In genomic region chr5:132808866-132809265, GRCh38 we compare ENCODE assay signal across 31 cellular contexts. TPM values are rescaled to one million over a fixed set of nuclear protein-coding genes. Genes with fewer than 3 reads are reported as not detected.
DNase-seq lines count a peak whose midpoint lies in the region; ATAC-seq, FAIRE-seq and TF ChIP-seq lines count a peak whose summit lies in the region.
"Had no signal": no experiment of that assay in that cellular context is flagged by ENCODE, and none has a peak within 500 bp of the region (broad histone marks: within the 10 kb centered on the region; RNA-seq: fewer than 3 reads in every experiment).

No MANE protein-coding gene starts in this region.

- no peak overlapping the region for H3K4me3 ChIP-seq in BE2C (ENCODE audit: low read depth, low read length)
- no peak overlapping the region for H3K4me3 ChIP-seq in CD8-positive, alpha-beta memory T cell (ENCODE audit: low read length)
- H3K4me3 ChIP-seq: SJCRH30 had no signal

- TF ChIP-seq POLR2A in H54 (IDR thresholded peaks at IDR 0.05; ENCODE audit: low read depth, low read length): no peak

- H3K27ac ChIP-seq in VCaP (peak overlapping the region; percentile 81), substantia nigra (ENCODE audit: low read depth, low read length, poor library complexity, severe bottlenecking) (peak overlapping the region; percentile 68)
- H3K27ac ChIP-seq in CD8-positive, alpha-beta memory T cell (ENCODE audit: low read depth, low read length): no peak overlapping the region
- H3K27ac ChIP-seq: SJCRH30 had no signal

- H3K4me1 Mint-ChIP-seq in activated CD8-positive, alpha-beta T cell treated with anti-CD3 and anti-CD28 coated beads for 36 hours (ENCODE audit: low read depth): peaks cover 7% of the 10 kb centered on the region
- peaks cover 7 to 11% (median 11%) of the 10 kb centered on the region in 3 donors for H3K4me1 Mint-ChIP-seq in CD8-positive, alpha-beta memory T cell

- POLR2A ChIA-PET in activated CD8-positive, alpha-beta T cell treated with anti-CD3 and anti-CD28 coated beads for 36 hours (lab: Charles Lee): interaction anchor here (0.7 kb wide), 1 partner anchor 8 kb away, joined by 3 read pairs; no protein-coding TSS in a partner anchor
- POLR2A ChIA-PET in CD8-positive, alpha-beta memory T cell (lab: Charles Lee): no interaction called here

- FAIRE-seq in H54 (lab: Jason Lieb, UNC): no peak
- FAIRE-seq: A204.1, GM12892 had no signal

- H3K4me1 ChIP-seq in BE2C: peaks cover 16% of the 10 kb centered on the region
- H3K4me1 ChIP-seq in CD8-positive, alpha-beta memory T cell (ENCODE audit: insufficient read depth, low read length): peaks cover 7% of the 10 kb centered on the region
- H3K4me1 ChIP-seq: SJCRH30 had no signal

- H3K27ac Mint-ChIP-seq in activated CD8-positive, alpha-beta T cell treated with anti-CD3 and anti-CD28 coated beads for 36 hours: no peak overlapping the region
- no peak overlapping the region for H3K27ac Mint-ChIP-seq in CD8-positive, alpha-beta memory T cell
- H3K27ac Mint-ChIP-seq: CD4-positive, alpha-beta memory T cell had no signal

- ATAC-seq in activated CD8-positive, alpha-beta T cell treated with anti-CD3 and anti-CD28 coated beads for 36 hours: no peak
- ATAC-seq: PC-3, Right ventricle myocardium inferior had no signal

- peaks cover 63% of the 10 kb centered on the region for H3K27me3 Mint-ChIP-seq in activated CD8-positive, alpha-beta T cell treated with anti-CD3 and anti-CD28 coated beads for 36 hours
- peaks cover 50 to 63% of the 10 kb centered on the region in 2 donors for H3K27me3 Mint-ChIP-seq in CD8-positive, alpha-beta memory T cell

- intact Hi-C loops in activated CD8-positive, alpha-beta T cell treated with anti-CD3 and anti-CD28 coated beads for 36 hours (cut with micrococcal nuclease): no loop called here

- H3K9me3 Mint-ChIP-seq in activated CD8-positive, alpha-beta T cell treated with anti-CD3 and anti-CD28 coated beads for 36 hours: no peaks in the 10 kb centered on the region
- no peaks in the 10 kb centered on the region for H3K9me3 Mint-ChIP-seq in CD8-positive, alpha-beta memory T cell

- H3K36me3 ChIP-seq in BE2C: no peaks in the 10 kb centered on the region
- H3K36me3 ChIP-seq in CD8-positive, alpha-beta memory T cell (ENCODE audit: insufficient read depth, low read length): no peaks in the 10 kb centered on the region
- H3K36me3 ChIP-seq: SJCRH30 had no signal

- no peaks in the 10 kb centered on the region for H3K36me3 Mint-ChIP-seq in activated CD8-positive, alpha-beta T cell treated with anti-CD3 and anti-CD28 coated beads for 36 hours (ENCODE audit: low read depth)
- H3K36me3 Mint-ChIP-seq in CD8-positive, alpha-beta memory T cell: peaks cover 0 to 1% (median 0%) of the 10 kb centered on the region in 3 donors
- H3K36me3 Mint-ChIP-seq: CD4-positive, alpha-beta memory T cell had no signal

- TF ChIP-seq CTCF in BE2C (IDR thresholded peaks at IDR 0.05; ENCODE audit: low read depth, low read length): no peak
- TF ChIP-seq CTCF in VCaP (conservative IDR thresholded peaks at IDR 0.05): no peak
- no peak for TF ChIP-seq CTCF in activated CD8-positive, alpha-beta T cell treated with anti-CD3 and anti-CD28 coated beads for 36 hours (IDR thresholded peaks at IDR 0.05)

- peaks cover 2% of the 10 kb centered on the region; the same call in 1 of the 2 replicates for H3K9me3 ChIP-seq in BE2C
- H3K9me3 ChIP-seq in CD8-positive, alpha-beta memory T cell (ENCODE audit: low read length): no peaks in the 10 kb centered on the region
- H3K9me3 ChIP-seq: Caco-2, SJCRH30 had no signal

- peak; percentile 69 for DNase-seq in BE2C
- peak; percentile 60 for DNase-seq in mesenteric fat pad (ENCODE audit: low spot score)
- DNase-seq in substantia nigra (lab: John Stamatoyannopoulos, UW): no peak
- no peak for DNase-seq in activated CD8-positive, alpha-beta T cell treated with anti-CD3 and anti-CD28 coated beads for 36 hours
- no peak for DNase-seq in CD8-positive, alpha-beta memory T cell
- DNase-seq in DMS 273 treated with DMSO at 0.1 percent for 48 hours (lab: John Stamatoyannopoulos, UW): no peak
- no peak for DNase-seq in H54 (ENCODE audit: insufficient read length, low spot score)
- DNase-seq: C1 segment of cervical spinal cord; Caco-2; CD4-positive, alpha-beta memory T cell; DMS79 treated with DMSO at 0.1 percent for 48 hours; GOT3; HCEC 1CT; KBM-7; MV-4-11; NCI-H1105; NCI-H1436 treated with DMSO at 0.1 percent for 48 hours; NCI-H187 treated with DMSO at 0.1 percent for 48 hours; NCI-H524; NCI-H774; PC-3; SJCRH30 had no signal

- CTCF ChIA-PET in activated CD8-positive, alpha-beta T cell treated with anti-CD3 and anti-CD28 coated beads for 36 hours (lab: Charles Lee): interaction anchor here (1.1 to 5.3 kb wide), 6 partner anchors 11 to 299 kb away, joined by 3 to 51 read pairs (median 3); partner anchors contain the start of gene SHROOM1
- CTCF ChIA-PET in CD8-positive, alpha-beta memory T cell (lab: Charles Lee): interaction anchor here (1.1 to 3.0 kb wide), 3 partner anchors 11 to 282 kb away, joined by 3 to 12 read pairs (median 6); partner anchors contain the start of gene SHROOM1

- no peak overlapping the region for H3K4me3 Mint-ChIP-seq in activated CD8-positive, alpha-beta T cell treated with anti-CD3 and anti-CD28 coated beads for 36 hours
- H3K4me3 Mint-ChIP-seq in CD8-positive, alpha-beta memory T cell: no peak overlapping the region
- H3K4me3 Mint-ChIP-seq: CD4-positive, alpha-beta memory T cell had no signal

- H3K27me3 ChIP-seq in BE2C: no peaks in the 10 kb centered on the region
- H3K27me3 ChIP-seq in CD8-positive, alpha-beta memory T cell (ENCODE audit: insufficient read depth, low read length, poor library complexity, severe bottlenecking): peaks cover 22% of the 10 kb centered on the region

RNA-seq across cellular contexts. Expression of gene SOWAHA, which starts 4.2 kb away (rescaled TPM):
- not detected for polyA plus RNA-seq in BE2C (2012; ENCODE audit: insufficient read depth, insufficient read length, low read depth)
- not detected for total RNA-seq in mesenteric fat pad
- total RNA-seq in activated CD8-positive, alpha-beta T cell treated with anti-CD3 and anti-CD28 coated beads for 36 hours: not detected
- total RNA-seq in CD8-positive, alpha-beta memory T cell: under 1 TPM in 1 of 2 experiments, not detected in 1; 0.07 TPM
- not detected for polyA plus RNA-seq in CD8-positive, alpha-beta memory T cell
- total RNA-seq: CD4-positive, alpha-beta memory T cell; HT1080; LHCN-M2; MCF 10A; RPMI7951 had no signal
- polyA plus RNA-seq: AG04450 had no signal

RNA-seq across cellular contexts. Expression of gene SHROOM1, which starts 21.6 kb away (rescaled TPM):
- 1.9 TPM for polyA plus RNA-seq in BE2C (2012; ENCODE audit: insufficient read depth, insufficient read length, low read depth)
- 10.6 TPM for total RNA-seq in mesenteric fat pad
- total RNA-seq in activated CD8-positive, alpha-beta T cell treated with anti-CD3 and anti-CD28 coated beads for 36 hours: 1 to 10 TPM; 2.0 to 2.1 TPM
- 1 to 10 TPM; 1.6 to 2.0 TPM for total RNA-seq in CD8-positive, alpha-beta memory T cell
- polyA plus RNA-seq in CD8-positive, alpha-beta memory T cell: not detected
- polyA plus RNA-seq: CD4-positive, alpha-beta memory T cell had no signal

RNA-seq across cellular contexts. Expression of gene SEPTIN8, which starts 31.8 kb away (rescaled TPM):
- polyA plus RNA-seq in BE2C (2012; ENCODE audit: insufficient read depth, insufficient read length, low read depth): 34.7 TPM
- 33.4 TPM for total RNA-seq in mesenteric fat pad
- 10 to 100 TPM; 25.2 to 27.1 TPM for total RNA-seq in activated CD8-positive, alpha-beta T cell treated with anti-CD3 and anti-CD28 coated beads for 36 hours
- total RNA-seq in CD8-positive, alpha-beta memory T cell: 10 to 100 TPM; 34.5 to 38.1 TPM
- 2.8 TPM for polyA plus RNA-seq in CD8-positive, alpha-beta memory T cell

RNA-seq across cellular contexts. Expression of gene GDF9, which starts 57.4 kb away (rescaled TPM):
- 3.0 TPM for polyA plus RNA-seq in BE2C (2012; ENCODE audit: insufficient read depth, insufficient read length, low read depth)
- not detected for total RNA-seq in mesenteric fat pad
- total RNA-seq in activated CD8-positive, alpha-beta T cell treated with anti-CD3 and anti-CD28 coated beads for 36 hours: under 1 TPM; 0.90 to 0.94 TPM
- under 1 TPM; 0.29 to 0.68 TPM for total RNA-seq in CD8-positive, alpha-beta memory T cell
- not detected for polyA plus RNA-seq in CD8-positive, alpha-beta memory T cell
- total RNA-seq: LHCN-M2, PC-3 had no signal

RNA-seq across cellular contexts. Expression of gene UQCRQ, which starts 57.6 kb away (rescaled TPM):
- polyA plus RNA-seq in BE2C (2012; ENCODE audit: insufficient read depth, insufficient read length, low read depth): 803 TPM
- total RNA-seq in mesenteric fat pad: 391 TPM
- 100 to 1,000 TPM; 558 to 566 TPM for total RNA-seq in activated CD8-positive, alpha-beta T cell treated with anti-CD3 and anti-CD28 coated beads for 36 hours
- total RNA-seq in CD8-positive, alpha-beta memory T cell: 100 to 1,000 TPM; 595 to 615 TPM
- polyA plus RNA-seq in CD8-positive, alpha-beta memory T cell: 663 TPM

Comparison
In these comparisons a context has a peak if more than half of its experiments do, and no peak if none do; other contexts are left out.
1. DNase-seq: peak in BE2C (single experiment) and mesenteric fat pad (single experiment); none in substantia nigra (0 of 49), activated CD8-positive, alpha-beta T cell treated with anti-CD3 and anti-CD28 coated beads for 36 hours (single experiment), CD8-positive, alpha-beta memory T cell (0 of 5), DMS 273 treated with DMSO at 0.1 percent for 48 hours (single experiment) and H54 (single experiment).